21 cellular contexts compared by ENCODE assay signal in genomic region chr19:31528261-31528660, GRCh38.
"Had no signal": no experiment of that assay in that cellular context is flagged by ENCODE, and none has a peak within 500 bp of the region (broad histone marks: within the 10 kb centered on the region; RNA-seq: fewer than 3 reads in every experiment).

No MANE protein-coding gene starts in this region.

- H3K4me1 ChIP-seq: SJSA1 had no signal

- ATAC-seq: HepG2 had no signal

- H3K36me3 ChIP-seq: MG63, SJSA1 had no signal

- H3K27me3 ChIP-seq: MG63, SJSA1 had no signal

- H3K27ac ChIP-seq: SJSA1 had no signal

- H3K4me3 ChIP-seq: MG63, SJSA1 had no signal

- DNase-seq: IMR-90, Karpas-422, KG1, MG63, NCI-H1092, NCI-H1436, NCI-H187, NCI-H2029, NCI-H2081 treated with DMSO at 0.1 percent for 48 hours, NCI-H2171, NCI-H226, NCI-H446, NCI-H510A, NCI-H524 treated with DMSO at 0.1 percent for 48 hours, NCI-H69, NCI-H774, Right ventricle myocardium superior, RPMI8226, SIG-M5 had no signal
